In the genomic region with DNA sequence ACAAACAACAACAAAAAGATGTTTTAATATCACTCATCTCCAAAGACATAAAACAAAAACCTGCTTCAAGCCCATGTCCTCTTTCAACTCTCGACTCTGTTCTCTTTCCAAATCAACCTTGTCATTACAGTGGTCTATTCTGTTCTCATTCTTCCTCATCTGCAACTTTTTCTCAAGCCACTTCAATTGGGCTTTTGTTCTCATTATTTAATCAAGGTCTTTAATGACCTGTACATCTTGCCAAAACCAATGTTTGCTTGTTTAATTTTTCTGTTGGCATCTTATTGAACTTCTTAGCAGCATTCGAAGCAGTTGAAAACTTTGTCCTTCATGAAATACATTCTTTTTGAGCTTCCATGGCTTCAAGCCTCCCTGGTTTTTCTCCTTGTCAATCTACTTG, we compare ENCODE assay signal across 1 cellular context.
TF ChIP-seq lines count a peak whose summit lies in the region.

No MANE protein-coding gene starts in this region.

TF ChIP-seq in A549, 52 proteins besides CTCF, POLR2A, EP300 and RAD21 (continued from another document):
- TF ChIP-seq, protein P1, sequence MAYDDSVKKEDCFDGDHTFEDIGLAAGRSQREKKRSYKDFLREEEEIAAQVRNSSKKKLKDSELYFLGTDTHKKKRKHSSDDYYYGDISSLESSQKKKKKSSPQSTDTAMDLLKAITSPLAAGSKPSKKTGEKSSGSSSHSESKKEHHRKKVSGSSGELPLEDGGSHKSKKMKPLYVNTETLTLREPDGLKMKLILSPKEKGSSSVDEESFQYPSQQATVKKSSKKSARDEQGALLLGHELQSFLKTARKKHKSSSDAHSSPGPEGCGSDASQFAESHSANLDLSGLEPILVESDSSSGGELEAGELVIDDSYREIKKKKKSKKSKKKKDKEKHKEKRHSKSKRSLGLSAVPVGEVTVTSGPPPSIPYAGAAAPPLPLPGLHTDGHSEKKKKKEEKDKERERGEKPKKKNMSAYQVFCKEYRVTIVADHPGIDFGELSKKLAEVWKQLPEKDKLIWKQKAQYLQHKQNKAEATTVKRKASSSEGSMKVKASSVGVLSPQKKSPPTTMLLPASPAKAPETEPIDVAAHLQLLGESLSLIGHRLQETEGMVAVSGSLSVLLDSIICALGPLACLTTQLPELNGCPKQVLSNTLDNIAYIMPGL (CRISPR knock-in tag; IDR thresholded peaks at IDR 0.05; ENCODE audit: borderline replicate concordance), result no peak
- TF ChIP-seq NFE2L2 (conservative IDR thresholded peaks at IDR 0.05; ENCODE audit: low read length) (no peak), BHLHE40 (IDR thresholded peaks at IDR 0.05; ENCODE audit: low read depth, low read length) (no peak), ZFP36 (IDR thresholded peaks at IDR 0.05; ENCODE audit: borderline replicate concordance, partially characterized antibody) (no peak), HOXB13 (CRISPR knock-in tag; IDR thresholded peaks at IDR 0.05; ENCODE audit: low read depth) (no peak), MYC (IDR thresholded peaks at IDR 0.05; ENCODE audit: borderline replicate concordance, low read length) (no peak), PHF8 (IDR thresholded peaks at IDR 0.05; ENCODE audit: borderline replicate concordance, low read depth) (no peak)
TF ChIP-seq in A549: peak in this region for 0.
